ENCODE assay signal across 27 cellular contexts in the genomic region with DNA sequence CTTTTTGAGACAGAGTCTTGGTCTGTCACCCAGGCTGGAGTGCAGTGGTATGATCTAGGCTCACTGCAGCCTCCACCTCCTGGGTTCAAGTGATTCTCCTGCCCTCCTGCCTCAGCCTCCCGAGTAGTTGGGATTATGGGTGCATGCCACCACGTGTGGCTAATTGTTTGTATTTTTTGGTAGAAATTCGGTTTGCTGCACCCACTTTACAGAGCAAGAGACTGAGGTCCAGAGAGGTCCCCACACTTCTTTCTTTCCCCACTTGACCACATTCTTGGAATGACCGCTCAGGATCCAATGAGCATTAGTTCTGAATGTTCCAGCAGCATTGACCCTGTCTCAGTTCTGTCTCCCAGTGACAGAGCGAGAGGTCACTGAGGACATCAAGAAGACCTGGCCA.
"Had no signal": no experiment of that assay in that cellular context is flagged by ENCODE, and none has a peak within 500 bp of the region (broad histone marks: within the 10 kb centered on the region; RNA-seq: fewer than 3 reads in every experiment).

No MANE protein-coding gene starts in this region.

- H3K36me3 Mint-ChIP-seq: activated CD4-positive, alpha-beta memory T cell treated with anti-CD3 and anti-CD28 coated beads for 36 hours; activated CD8-positive, alpha-beta memory T cell treated with anti-CD3 and anti-CD28 coated beads, Interleukin-2, amount 10 ng/mL, durations not matched to agents 7 days and 5 days; activated naive CD4-positive, alpha-beta T cell treated with anti-CD3 and anti-CD28 coated beads, Interleukin-2, amount 10 ng/mL, durations not matched to agents 7 days and 5 days; activated naive CD8-positive, alpha-beta T cell; brain had no signal

- H3K27ac ChIP-seq: KMS-11, SJSA1 had no signal

- H3K27me3 Mint-ChIP-seq: activated CD4-positive, alpha-beta memory T cell treated with anti-CD3 and anti-CD28 coated beads for 36 hours; activated CD8-positive, alpha-beta memory T cell treated with anti-CD3 and anti-CD28 coated beads, Interleukin-2, amount 10 ng/mL, durations not matched to agents 7 days and 5 days; activated naive CD8-positive, alpha-beta T cell; activated naive CD8-positive, alpha-beta T cell treated with anti-CD3 and anti-CD28 coated beads, Interleukin-2, amount 50 U/mL, for 24 hours had no signal

- H3K4me1 Mint-ChIP-seq: brain had no signal

- H3K9me3 Mint-ChIP-seq: activated naive CD8-positive, alpha-beta T cell treated with anti-CD3 and anti-CD28 coated beads, Interleukin-2, amount 50 U/mL, for 24 hours had no signal

- H3K4me2 ChIP-seq: KMS-11 had no signal

- H3K4me3 Mint-ChIP-seq: activated CD4-positive, alpha-beta memory T cell treated with anti-CD3 and anti-CD28 coated beads for 36 hours; activated CD8-positive, alpha-beta memory T cell treated with anti-CD3 and anti-CD28 coated beads, Interleukin-2, amount 10 ng/mL, durations not matched to agents 7 days and 5 days; activated naive CD4-positive, alpha-beta T cell treated with anti-CD3 and anti-CD28 coated beads, Interleukin-2, amount 10 ng/mL, durations not matched to agents 7 days and 5 days; activated naive CD8-positive, alpha-beta T cell; activated naive CD8-positive, alpha-beta T cell treated with anti-CD3 and anti-CD28 coated beads, Interleukin-2, amount 50 U/mL, for 24 hours; brain had no signal

- DNase-seq: activated CD4-positive, alpha-beta memory T cell treated with anti-CD3 and anti-CD28 coated beads for 36 hours; activated CD4-positive, alpha-beta T cell treated with anti-CD3 and anti-CD28 coated beads, Interleukin-2, amount 50 U/mL, for 1 hour; activated CD8-positive, alpha-beta memory T cell treated with anti-CD3 and anti-CD28 coated beads for 24 hours; activated CD8-positive, alpha-beta memory T cell treated with anti-CD3 and anti-CD28 coated beads, Interleukin-2, amount 10 ng/mL, durations not matched to agents 7 days and 5 days; activated CD8-positive, alpha-beta memory T cell treated with anti-CD3 and anti-CD28 coated beads, Interleukin-2, amount 50 U/mL, for 48 hours; activated effector memory CD4-positive, alpha-beta T cell treated with Interleukin-2 at 50 U/mL for 16 hours; activated naive CD4-positive, alpha-beta T cell treated with anti-CD3 and anti-CD28 coated beads, Interleukin-2, amount 10 ng/mL, durations not matched to agents 7 days and 5 days; activated naive CD8-positive, alpha-beta T cell treated with anti-CD3 and anti-CD28 coated beads, Interleukin-2, amount 50 U/mL, for 24 hours; activated T-cell treated with anti-CD3 and anti-CD28 coated beads, Interleukin-2, amount 50 U/mL, for 48 hours; anterior cingulate cortex; caudate nucleus; cerebellar nuclear complex; NCI-H1105; NCI-H1417 treated with DMSO at 0.1 percent for 48 hours; NCI-H187 treated with DMSO at 0.1 percent for 48 hours; NCI-H2081 treated with DMSO at 0.1 percent for 48 hours; NCI-H345; NCI-H524 treated with DMSO at 0.1 percent for 48 hours; SHP77 treated with DMSO at 0.1 percent for 48 hours; SW 1271; T-helper 1 cell; T1000 had no signal

- H3K9me3 ChIP-seq: SJSA1 had no signal

- H3K4me3 ChIP-seq: SJSA1 had no signal

- H3K9ac ChIP-seq: KMS-11 had no signal

- H3K27ac Mint-ChIP-seq: activated CD4-positive, alpha-beta memory T cell treated with anti-CD3 and anti-CD28 coated beads for 36 hours; activated CD8-positive, alpha-beta memory T cell treated with anti-CD3 and anti-CD28 coated beads, Interleukin-2, amount 10 ng/mL, durations not matched to agents 7 days and 5 days; activated naive CD4-positive, alpha-beta T cell treated with anti-CD3 and anti-CD28 coated beads, Interleukin-2, amount 10 ng/mL, durations not matched to agents 7 days and 5 days; activated naive CD8-positive, alpha-beta T cell; activated naive CD8-positive, alpha-beta T cell treated with anti-CD3 and anti-CD28 coated beads, Interleukin-2, amount 50 U/mL, for 24 hours had no signal

- H3K27me3 ChIP-seq: SJSA1 had no signal

- ATAC-seq: activated CD8-positive, alpha-beta memory T cell treated with anti-CD3 and anti-CD28 coated beads, Interleukin-2, amount 10 ng/mL, durations not matched to agents 7 days and 5 days; activated naive CD8-positive, alpha-beta T cell treated with anti-CD3 and anti-CD28 coated beads, Interleukin-2, amount 50 U/mL, for 24 hours; Panc1 had no signal
